ENCODE assay signal across 2 cellular contexts in the genomic region with DNA sequence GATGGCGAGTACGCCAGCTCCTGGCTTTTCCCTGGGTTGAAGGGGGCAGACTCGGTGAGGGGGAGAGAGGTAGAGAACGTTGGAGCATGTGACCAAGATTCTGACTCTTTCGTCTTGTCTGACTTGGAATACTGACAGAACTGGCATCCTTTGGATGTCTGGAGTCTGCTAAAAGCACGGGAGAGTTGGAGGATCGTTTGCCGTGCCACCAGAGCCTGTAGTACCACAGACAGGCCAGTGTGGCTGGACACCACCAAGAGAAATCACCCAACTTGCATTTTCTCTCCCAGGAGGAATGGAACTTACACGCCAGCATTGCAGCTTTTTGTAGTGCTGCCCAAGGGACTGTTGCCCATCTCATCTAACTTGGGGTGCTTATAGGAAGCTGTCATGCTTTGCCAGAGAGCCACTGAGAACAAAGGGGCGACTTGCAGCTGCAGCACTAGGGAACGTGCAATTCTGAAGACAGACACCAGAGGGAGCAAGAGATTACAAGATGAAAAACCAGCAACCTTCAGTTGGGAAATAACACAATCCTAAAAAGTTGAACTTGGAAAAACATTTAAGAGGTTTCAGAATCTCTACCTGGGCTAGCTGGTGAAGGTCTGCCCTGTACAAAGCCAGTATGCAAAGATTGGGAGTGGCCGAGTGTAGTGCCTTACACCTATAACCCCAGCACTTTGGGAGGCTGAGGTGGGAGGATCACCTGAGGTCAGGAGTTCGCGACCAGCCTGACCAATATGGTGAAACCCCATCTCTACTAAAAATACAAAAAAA.
A peak's percentile ranks its signal among the peaks of the same experiment; 100 is the strongest.
TF ChIP-seq lines count a peak whose summit lies in the region.

No MANE protein-coding gene starts in this region.

TF ChIP-seq in HCT116, 20 proteins besides CTCF, POLR2A, EP300 and RAD21:
- no peak for TF ChIP-seq REST (IDR thresholded peaks at IDR 0.05; ENCODE audit: low read depth)

TF ChIP-seq in H1, 55 proteins besides CTCF, POLR2A, EP300 and RAD21:
- TF ChIP-seq CEBPB (IDR thresholded peaks at IDR 0.05; ENCODE audit: low read depth, low read length) (0 out of 2 replicates have a peak, but pooled peaks have one; percentile 46), ATF3 (IDR thresholded peaks at IDR 0.05; ENCODE audit: insufficient read depth, low read depth, low read length) (no peak), GABPA (IDR thresholded peaks at IDR 0.05; ENCODE audit: borderline replicate concordance, insufficient read depth, low read length) (no peak), BCL11A (IDR thresholded peaks at IDR 0.05; ENCODE audit: low read depth in 2 of 2, low read length in 2 of 2) (no peak)
